ENCODE assay signal across 9 cellular contexts in the genomic region with DNA sequence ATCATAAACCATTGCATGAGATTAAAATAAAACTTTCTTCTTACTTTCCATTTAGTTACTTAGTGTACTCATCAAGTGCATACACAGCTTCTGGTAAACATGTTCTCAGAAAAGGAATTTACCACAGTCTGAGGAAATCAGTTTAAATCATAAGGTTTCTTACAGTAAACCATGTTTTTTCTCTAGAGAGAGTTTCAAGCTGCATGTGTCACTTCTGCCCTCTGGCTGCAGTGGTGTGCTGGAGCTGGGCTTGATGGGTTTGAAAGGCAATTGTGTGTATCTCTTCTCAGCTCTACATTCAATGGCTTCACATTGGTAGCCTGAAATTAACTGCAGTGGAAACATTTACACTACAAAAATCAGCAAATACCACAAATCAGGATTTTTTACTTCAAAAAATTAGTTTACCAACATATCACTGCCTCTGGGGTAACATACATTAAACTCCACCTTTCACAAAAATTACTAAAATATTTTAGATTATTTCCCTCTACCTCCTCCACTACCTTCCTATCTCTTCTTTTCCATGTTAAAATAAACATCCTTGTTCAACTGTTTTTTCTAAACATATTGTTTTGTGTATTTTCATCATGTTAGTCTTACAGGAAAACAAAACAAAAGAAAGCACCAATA.
DNase-seq lines count a peak whose midpoint lies in the region; ATAC-seq and TF ChIP-seq lines count a peak whose summit lies in the region.
"Had no signal": no experiment of that assay in that cellular context is flagged by ENCODE, and none has a peak within 500 bp of the region (broad histone marks: within the 10 kb centered on the region; RNA-seq: fewer than 3 reads in every experiment).

No MANE protein-coding gene starts in this region.

- H3K36me3 Mint-ChIP-seq in brain, result no peaks in the 10 kb centered on the region
- no peaks in the 10 kb centered on the region for H3K36me3 Mint-ChIP-seq in natural killer cell treated with Interleukin-12 subunit alpha and Interleukin-12 subunit beta and Interleukin-15 and Interleukin-18, amount 100 ng/mL, for 72 hours
- H3K36me3 Mint-ChIP-seq: activated naive CD8-positive, alpha-beta T cell had no signal

- H3K27me3 ChIP-seq in DND-41 (ENCODE audit: insufficient read depth, low read length, poor library complexity), result no peaks in the 10 kb centered on the region

- peak; percentile 48; the same call in 2 of the 3 replicates for ATAC-seq in DND-41 (ENCODE audit: insufficient read depth, low read depth)
- no peak for ATAC-seq in natural killer cell treated with Interleukin-12 subunit alpha and Interleukin-12 subunit beta and Interleukin-15 and Interleukin-18, amount 100 ng/mL, for 72 hours
- no peak for ATAC-seq in HG03469 (IDR thresholded peaks at IDR 0.05; ENCODE audit: unreplicated experiment)

- no peaks in the 10 kb centered on the region for H3K36me3 ChIP-seq in DND-41 (ENCODE audit: insufficient read depth, low read length)

- no peak overlapping the region for H3K4me3 ChIP-seq in DND-41 (ENCODE audit: low read depth in 1 of 2, low read length in 2 of 2)

- 0 out of 2 replicates have a peak, but pooled peaks cover 4% of the 10 kb centered on the region for H3K4me1 ChIP-seq in DND-41 (ENCODE audit: insufficient read depth, low read length)

- H4K20me1 ChIP-seq in DND-41 (ENCODE audit: insufficient read depth, low read length), result no peaks in the 10 kb centered on the region

- H3K9me3 Mint-ChIP-seq in brain, result peaks cover 0 to 13% (median 8%) of the 10 kb centered on the region in 5 experiments
- H3K9me3 Mint-ChIP-seq in natural killer cell treated with Interleukin-12 subunit alpha and Interleukin-12 subunit beta and Interleukin-15 and Interleukin-18, amount 100 ng/mL, for 72 hours, result peaks cover 14% of the 10 kb centered on the region

- H3K4me3 Mint-ChIP-seq in brain, result no peak overlapping the region
- H3K4me3 Mint-ChIP-seq in natural killer cell treated with Interleukin-12 subunit alpha and Interleukin-12 subunit beta and Interleukin-15 and Interleukin-18, amount 100 ng/mL, for 72 hours, result no peak overlapping the region
- H3K4me3 Mint-ChIP-seq: activated naive CD8-positive, alpha-beta T cell had no signal

- peaks cover 2% of the 10 kb centered on the region for H3K9me3 ChIP-seq in DND-41 (ENCODE audit: insufficient read depth, low read length, severe bottlenecking)

- no peak overlapping the region for H3K27ac Mint-ChIP-seq in brain
- no peak overlapping the region for H3K27ac Mint-ChIP-seq in natural killer cell treated with Interleukin-12 subunit alpha and Interleukin-12 subunit beta and Interleukin-15 and Interleukin-18, amount 100 ng/mL, for 72 hours
- H3K27ac Mint-ChIP-seq: activated naive CD8-positive, alpha-beta T cell had no signal

- no peaks in the 10 kb centered on the region for H3K79me2 ChIP-seq in DND-41 (ENCODE audit: insufficient read depth, low read length)

- DNase-seq in DND-41 (peak; percentile 35), HuH-7 (ENCODE audit: low spot score) (peak; percentile 5), lung microvascular endothelial cell (ENCODE audit: low read depth in 2 of 2) (peak; percentile 33 to 45), NCI-H774 (lab: John Stamatoyannopoulos, UW) (no peak), RPMI8226 (no peak)
- DNase-seq in natural killer cell treated with Interleukin-12 subunit alpha and Interleukin-12 subunit beta and Interleukin-15 and Interleukin-18, amount 100 ng/mL, for 72 hours (ENCODE audit: low spot score), result no peak

- no peak overlapping the region for H3K27ac ChIP-seq in DND-41 (ENCODE audit: low read length)

- no peak overlapping the region for H3K4me2 ChIP-seq in DND-41 (ENCODE audit: insufficient read depth, low read length)

- H3K27me3 Mint-ChIP-seq in brain, result no peaks in the 10 kb centered on the region
- H3K27me3 Mint-ChIP-seq in natural killer cell treated with Interleukin-12 subunit alpha and Interleukin-12 subunit beta and Interleukin-15 and Interleukin-18, amount 100 ng/mL, for 72 hours, result no peaks in the 10 kb centered on the region
- H3K27me3 Mint-ChIP-seq: activated naive CD8-positive, alpha-beta T cell had no signal

- H3K4me1 Mint-ChIP-seq in brain, result peaks cover 5% of the 10 kb centered on the region
- H3K4me1 Mint-ChIP-seq in natural killer cell treated with Interleukin-12 subunit alpha and Interleukin-12 subunit beta and Interleukin-15 and Interleukin-18, amount 100 ng/mL, for 72 hours (ENCODE audit: low read depth in 2 of 2), result no peaks in the 10 kb centered on the region

- H2AFZ ChIP-seq in DND-41 (ENCODE audit: low read depth, low read length), result no peak overlapping the region

- H3K9ac ChIP-seq in DND-41 (ENCODE audit: low read depth, low read length), result no peak overlapping the region

- TF ChIP-seq CTCF in DND-41 (IDR thresholded peaks at IDR 0.05; ENCODE audit: borderline replicate concordance, extremely low read depth, low read length, poor library complexity, severe bottlenecking) (peak; percentile 68), brain (conservative IDR thresholded peaks at IDR 0.05) (peak; percentile 60 to 78)

Comparison
In these comparisons a context has a peak if more than half of its experiments do, and no peak if none do; other contexts are left out.
1. DNase-seq: peak in DND-41 (single experiment), HuH-7 (single experiment) and lung microvascular endothelial cell (2 of 2); none in natural killer cell treated with Interleukin-12 subunit alpha and Interleukin-12 subunit beta and Interleukin-15 and Interleukin-18, amount 100 ng/mL, for 72 hours (single experiment), NCI-H774 (single experiment) and RPMI8226 (single experiment).